In genomic region chr2:220044383-220044782, GRCh38 we compare ENCODE assay signal across 1 cellular context.
TF ChIP-seq lines count a peak whose summit lies in the region.

No MANE protein-coding gene starts in this region.

TF ChIP-seq in GM23338, 12 proteins besides CTCF, POLR2A, EP300 and RAD21 (continued from another document):
- TF ChIP-seq ZNF462 (CRISPR knock-in tag; IDR thresholded peaks at IDR 0.05) (no peak), ETS1 (IDR thresholded peaks at IDR 0.05) (no peak), ZNF114 (CRISPR knock-in tag; IDR thresholded peaks at IDR 0.05) (no peak)
TF ChIP-seq in GM23338: peak in this region for 0.
